Comparison of ENCODE assay signal across 19 cellular contexts in the genomic region with DNA sequence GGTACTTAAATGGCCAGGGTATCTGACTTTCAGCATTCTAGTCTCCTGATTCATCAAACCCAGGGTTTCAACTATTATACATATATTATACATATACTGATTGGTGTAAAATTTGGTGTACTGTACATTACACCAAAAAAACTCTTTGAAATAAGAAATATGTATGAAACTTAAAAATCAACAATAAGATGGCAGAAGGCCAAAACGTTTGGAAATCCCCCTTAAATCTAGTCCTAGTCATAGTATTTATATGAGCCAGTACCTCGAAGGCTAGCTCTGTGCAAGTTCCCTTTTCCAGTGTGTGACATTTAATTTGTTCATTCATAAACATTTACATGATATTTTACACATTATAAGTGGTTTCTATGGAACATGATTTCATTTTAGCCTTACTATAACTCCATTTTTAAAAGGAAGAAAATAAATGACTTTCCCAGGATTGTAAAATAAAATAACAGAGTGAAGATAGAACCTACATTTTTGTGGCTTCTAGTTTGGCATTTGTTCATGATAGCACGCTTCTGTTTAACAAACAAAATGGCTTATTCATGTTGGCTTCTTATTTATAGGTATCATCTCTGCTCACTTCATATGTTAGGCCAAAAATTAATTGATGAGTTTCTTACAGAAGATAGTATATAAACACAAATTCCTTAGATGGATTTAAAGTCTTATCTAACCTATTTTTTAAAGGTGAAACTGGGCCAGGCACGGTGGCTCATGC. TPM values are rescaled to one million over a fixed set of nuclear protein-coding genes. Genes with fewer than 3 reads are reported as not detected.
DNase-seq lines count a peak whose midpoint lies in the region; ATAC-seq, FAIRE-seq and TF ChIP-seq lines count a peak whose summit lies in the region.
"Had no signal": no experiment of that assay in that cellular context is flagged by ENCODE, and none has a peak within 500 bp of the region (broad histone marks: within the 10 kb centered on the region; RNA-seq: fewer than 3 reads in every experiment).

No MANE protein-coding gene starts in this region.

- WGBS in A549 (ENCODE audit: missing lambda C conversion rate): 36% methylated on average over 4 of the region's 4 CpGs
- no CpG with 5 or more reads among the region's 4 CpGs for WGBS in trophoblast cell (ENCODE audit: extremely low coverage, insufficient coverage, insufficient read length)

- no peaks in the 10 kb centered on the region for H3K79me1 ChIP-seq in trophoblast cell (ENCODE audit: low read length)

- no peak for TF ChIP-seq EP300 in A549 (IDR thresholded peaks at IDR 0.05)

- TF ChIP-seq RAD21 in A549 (conservative IDR thresholded peaks at IDR 0.05 in 1 of 2, IDR thresholded peaks at IDR 0.05 in 1 of 2): no peak

- H2BK12ac ChIP-seq in trophoblast cell (ENCODE audit: low read length): no peak overlapping the region

- DNase-seq in A549 (ENCODE audit: low read depth in 1 of 2, low spot score in 1 of 2) (no peak), RPMI7951 (ENCODE audit: low read depth) (peak; percentile 23), fibroblast of peridontal ligament (ENCODE audit: extremely low read depth) (peak; percentile 63), trophoblast cell (no peak), NCI-H524 treated with DMSO at 0.1 percent for 48 hours (lab: John Stamatoyannopoulos, UW) (no peak), BE2C (no peak), superior temporal gyrus (ENCODE audit: extremely low spot score) (no peak)
- DNase-seq: activated CD4-positive, CD25-positive, alpha-beta regulatory T cell; amygdala; DMS79; effector memory CD4-positive, alpha-beta T cell; kidney; NK-92 treated with Interleukin-12 subunit alpha and Interleukin-12 subunit beta, amount 100 ng/mL, for 24 hours; psoas muscle; stimulated activated CD4-positive, alpha-beta T cell treated with anti-CD3 and anti-CD28 coated beads, Interleukin-1b, Interleukin-23, amount 100 ng/mL, for 48 hours; stimulated activated CD8-positive, alpha-beta memory T cell treated with anti-CD3 and anti-CD28 coated beads, Interleukin-4, amount 100 ng/mL, for 48 hours had no signal

- no peak overlapping the region for H2AK5ac ChIP-seq in trophoblast cell (ENCODE audit: low read length)

- H3K4me3 ChIP-seq in A549 (no peak overlapping the region), trophoblast cell (ENCODE audit: low read depth, low read length) (no peak overlapping the region), BE2C (ENCODE audit: low read depth, low read length) (no peak overlapping the region)
- H3K4me3 ChIP-seq: BLaER1 treated with 17β-estradiol and CSF1 and Interleukin-3, amounts not matched to agents 10 nM and 100 nM; psoas muscle had no signal

- TF ChIP-seq POLR2A in A549 (IDR thresholded peaks at IDR 0.05; ENCODE audit: low read length): no peak

- H4K8ac ChIP-seq in trophoblast cell (ENCODE audit: low read depth, low read length): no peak overlapping the region

- no peak for FAIRE-seq in A549 (lab: Jason Lieb, UNC)
- FAIRE-seq: GM19239, kidney had no signal

- H3K9me3 ChIP-seq in A549: no peaks in the 10 kb centered on the region
- H3K9me3 ChIP-seq in trophoblast cell (ENCODE audit: insufficient read depth, low read depth, low read length): no peaks in the 10 kb centered on the region
- no peaks in the 10 kb centered on the region; the same call in 1 of the 2 replicates for H3K9me3 ChIP-seq in BE2C
- H3K9me3 ChIP-seq: BLaER1 treated with 17β-estradiol and CSF1 and Interleukin-3, amounts not matched to agents 10 nM and 100 nM; psoas muscle had no signal

- H3K36me3 ChIP-seq in trophoblast cell (ENCODE audit: control insufficient read depth in 1 of 2, insufficient read depth in 2 of 2, low read length in 2 of 2) (no peaks in the 10 kb centered on the region), BE2C (no peaks in the 10 kb centered on the region)
- H3K36me3 ChIP-seq: BLaER1 treated with 17β-estradiol and CSF1 and Interleukin-3, amounts not matched to agents 10 nM and 100 nM had no signal

- no peak overlapping the region for H4K91ac ChIP-seq in trophoblast cell (ENCODE audit: low read depth, low read length)

- H2AFZ ChIP-seq in trophoblast cell (ENCODE audit: insufficient read depth, low read length, poor library complexity): no peak overlapping the region

- no peak overlapping the region for H3K14ac ChIP-seq in trophoblast cell (ENCODE audit: low read length)

- no peak overlapping the region for H2BK120ac ChIP-seq in trophoblast cell (ENCODE audit: insufficient read depth, low read length, poor library complexity)

- H3K9ac ChIP-seq in trophoblast cell (ENCODE audit: low read length): no peak overlapping the region
- H3K9ac ChIP-seq: BLaER1 treated with 17β-estradiol and CSF1 and Interleukin-3, amounts not matched to agents 10 nM and 100 nM had no signal

- TF ChIP-seq CTCF in A549 (IDR thresholded peaks at IDR 0.05) (no peak), BE2C (IDR thresholded peaks at IDR 0.05; ENCODE audit: low read depth, low read length) (no peak)

- H3K27ac ChIP-seq in A549 (peak overlapping the region; percentile 50 to 74; a peak in 5 of 6 replicates), trophoblast cell (ENCODE audit: low read depth, low read length) (no peak overlapping the region)
- H3K27ac ChIP-seq: BLaER1 treated with 17β-estradiol and CSF1 and Interleukin-3, amounts not matched to agents 10 nM and 100 nM; psoas muscle had no signal

- H2BK5ac ChIP-seq in trophoblast cell (ENCODE audit: low read depth, low read length, poor library complexity): no peak overlapping the region

- CTCF ChIA-PET in A549 (lab: Yijun Ruan, JAX): interaction anchor here (0.7 to 1.7 kb wide), 4 partner anchors 11 to 121 kb away, joined by 3 to 4 read pairs (median 4); no protein-coding TSS in a partner anchor

- ATAC-seq in A549: peak in 1 of 2 experiments; percentile 62; a peak in 3 of 6 replicates
- ATAC-seq in GM18868 (IDR thresholded peaks at IDR 0.05; ENCODE audit: unreplicated experiment): peak; percentile 82
- ATAC-seq: psoas muscle had no signal

- H3K27me3 ChIP-seq in trophoblast cell (ENCODE audit: insufficient read depth, low read length) (no peaks in the 10 kb centered on the region), BE2C (no peaks in the 10 kb centered on the region)
- H3K27me3 ChIP-seq: BLaER1 treated with 17β-estradiol and CSF1 and Interleukin-3, amounts not matched to agents 10 nM and 100 nM had no signal

- H3K4me2 ChIP-seq in A549 (peak overlapping the region; percentile 30), trophoblast cell (ENCODE audit: low read length) (no peak overlapping the region)
- H3K4me2 ChIP-seq: BLaER1 treated with 17β-estradiol and CSF1 and Interleukin-3, amounts not matched to agents 10 nM and 100 nM had no signal

- H3K23ac ChIP-seq in trophoblast cell (ENCODE audit: low read length): no peak overlapping the region

- H4K12ac ChIP-seq in trophoblast cell (ENCODE audit: low read depth, low read length): no peak overlapping the region

- H3K79me2 ChIP-seq in trophoblast cell (ENCODE audit: control insufficient read depth, insufficient read depth, low read length, poor library complexity): no peaks in the 10 kb centered on the region

- H3K18ac ChIP-seq in trophoblast cell (ENCODE audit: low read length): no peak overlapping the region

- POLR2A ChIA-PET in A549 (lab: Yijun Ruan, JAX): no interaction called here

- H3K4me1 ChIP-seq in A549 (peaks cover 26% of the 10 kb centered on the region), trophoblast cell (ENCODE audit: control insufficient read depth in 1 of 2, insufficient read depth in 2 of 2, low read length in 2 of 2) (peaks cover 2% of the 10 kb centered on the region in 2 experiments), BE2C (no peaks in the 10 kb centered on the region)
- H3K4me1 ChIP-seq: BLaER1 treated with 17β-estradiol and CSF1 and Interleukin-3, amounts not matched to agents 10 nM and 100 nM; psoas muscle had no signal

- H3K4ac ChIP-seq in trophoblast cell (ENCODE audit: low read depth, low read length): no peak overlapping the region

TF ChIP-seq in A549, 52 proteins besides CTCF, POLR2A, EP300 and RAD21:
- TF ChIP-seq CBX2 (IDR thresholded peaks at IDR 0.05; ENCODE audit: borderline replicate concordance, low read depth) (no peak), BHLHE40 (IDR thresholded peaks at IDR 0.05; ENCODE audit: low read depth, low read length) (no peak), KDM5A (IDR thresholded peaks at IDR 0.05) (no peak), NR3C1 (IDR thresholded peaks at IDR 0.05) (no peak), FOXS1 (CRISPR knock-in tag; IDR thresholded peaks at IDR 0.05) (no peak), CHD4 (IDR thresholded peaks at IDR 0.05; ENCODE audit: borderline replicate concordance) (no peak), HOXB5 (CRISPR knock-in tag; IDR thresholded peaks at IDR 0.05) (no peak), RCOR1 (IDR thresholded peaks at IDR 0.05; ENCODE audit: low read depth, low read length) (no peak), MYC (IDR thresholded peaks at IDR 0.05; ENCODE audit: borderline replicate concordance, low read length) (no peak), NPAS2 (CRISPR knock-in tag; IDR thresholded peaks at IDR 0.05; ENCODE audit: borderline replicate concordance) (no peak), CHD2 (IDR thresholded peaks at IDR 0.05; ENCODE audit: low read length, partially characterized antibody) (no peak), KDM1A (IDR thresholded peaks at IDR 0.05; ENCODE audit: low read depth) (no peak), ZFP36 (IDR thresholded peaks at IDR 0.05; ENCODE audit: borderline replicate concordance, partially characterized antibody) (no peak), ESRRA (IDR thresholded peaks at IDR 0.05; ENCODE audit: borderline replicate concordance, low read length) (no peak)
- TF ChIP-seq, protein P1, sequence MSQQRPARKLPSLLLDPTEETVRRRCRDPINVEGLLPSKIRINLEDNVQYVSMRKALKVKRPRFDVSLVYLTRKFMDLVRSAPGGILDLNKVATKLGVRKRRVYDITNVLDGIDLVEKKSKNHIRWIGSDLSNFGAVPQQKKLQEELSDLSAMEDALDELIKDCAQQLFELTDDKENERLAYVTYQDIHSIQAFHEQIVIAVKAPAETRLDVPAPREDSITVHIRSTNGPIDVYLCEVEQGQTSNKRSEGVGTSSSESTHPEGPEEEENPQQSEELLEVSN (IDR thresholded peaks at IDR 0.05; ENCODE audit: borderline replicate concordance, low read depth): no peak

RNA-seq across cellular contexts. Expression of a gene that starts 18.8 kb away (rescaled TPM):
- polyA plus RNA-seq in A549 (2011; rRNA removed) (39.1 and 40.8 TPM in 2 replicates), A549 (2017; fragmentation: RNase III; extraction: RNeasy Plus Mini Kit Qiagen cat#74134 plus additional on column Dnase treatment) (30.8 to 33.7 TPM (median 31.5 TPM) in 3 replicates)
- polyA plus RNA-seq in A549 (2012; cell fraction: cytosol; rRNA removed): 4.9 and 6.4 TPM in 2 replicates
- 6.6 and 7.5 TPM in 2 replicates for polyA plus RNA-seq in A549 (2012; cell fraction: nucleus; rRNA removed)
- polyA minus RNA-seq in A549 (2011; rRNA and poly(A)+ RNA removed): 40.1 and 40.2 TPM in 2 replicates
- total RNA-seq in RPMI7951 (2014; rRNA removed; shearing (Covaris generic)): 11.0 and 15.7 TPM in 2 replicates
- polyA plus RNA-seq in trophoblast cell (2013): 15.2 and 15.3 TPM in 2 replicates
- 15.9 TPM for polyA plus RNA-seq in BE2C (2012; ENCODE audit: insufficient read depth, insufficient read length, low read depth)

Comparison
In these comparisons a context has a peak if more than half of its experiments do, and no peak if none do; other contexts are left out.
1. DNase-seq: peak in RPMI7951 (single experiment) and fibroblast of peridontal ligament (single experiment); none in A549 (0 of 2), trophoblast cell (0 of 2), NCI-H524 treated with DMSO at 0.1 percent for 48 hours (single experiment), BE2C (single experiment) and superior temporal gyrus (single experiment).